In the genomic region with DNA sequence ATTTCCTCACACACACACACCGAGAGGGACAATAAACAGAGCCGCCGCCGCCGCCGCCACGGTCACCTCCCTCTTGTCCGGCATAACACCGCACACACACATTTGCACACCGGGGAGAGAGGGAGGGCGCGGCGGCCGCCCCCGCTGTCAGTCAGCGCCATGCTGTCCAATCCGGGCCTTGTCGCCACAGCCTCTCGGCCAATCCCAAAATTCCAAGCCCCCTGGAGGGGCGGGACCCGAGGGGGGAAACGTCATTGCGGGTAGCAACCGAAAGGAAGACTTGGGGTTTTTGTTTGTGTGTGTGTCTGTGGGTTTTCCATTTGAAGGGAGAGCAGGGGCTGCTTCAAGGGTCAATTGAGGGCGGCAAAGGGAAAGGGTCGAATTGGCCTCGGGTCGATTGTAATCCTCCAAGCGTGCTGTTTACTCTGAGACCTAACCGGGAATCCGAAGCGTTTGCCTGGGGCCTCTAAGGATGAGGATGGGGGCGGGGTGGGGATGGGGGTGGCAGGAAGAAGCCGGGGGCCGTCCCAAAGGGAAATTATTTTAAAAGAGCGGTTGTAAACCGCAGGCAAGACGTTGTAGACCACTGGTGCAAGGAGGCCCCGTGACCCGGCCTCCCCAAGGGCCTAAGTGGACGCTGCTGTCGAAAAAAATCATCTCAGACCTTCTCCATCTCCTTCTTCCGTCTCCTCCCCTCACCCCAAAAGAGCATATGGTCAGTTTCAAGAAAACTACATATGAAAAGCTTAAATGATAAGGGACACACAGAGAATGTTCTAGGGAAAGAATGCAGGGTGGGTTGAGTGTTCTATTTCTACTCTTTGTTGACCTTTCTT, we compare ENCODE assay signal across 1 cellular context.
A peak's percentile ranks its signal among the peaks of the same experiment; 100 is the strongest.
TF ChIP-seq lines count a peak whose summit lies in the region.

A gene with protein sequence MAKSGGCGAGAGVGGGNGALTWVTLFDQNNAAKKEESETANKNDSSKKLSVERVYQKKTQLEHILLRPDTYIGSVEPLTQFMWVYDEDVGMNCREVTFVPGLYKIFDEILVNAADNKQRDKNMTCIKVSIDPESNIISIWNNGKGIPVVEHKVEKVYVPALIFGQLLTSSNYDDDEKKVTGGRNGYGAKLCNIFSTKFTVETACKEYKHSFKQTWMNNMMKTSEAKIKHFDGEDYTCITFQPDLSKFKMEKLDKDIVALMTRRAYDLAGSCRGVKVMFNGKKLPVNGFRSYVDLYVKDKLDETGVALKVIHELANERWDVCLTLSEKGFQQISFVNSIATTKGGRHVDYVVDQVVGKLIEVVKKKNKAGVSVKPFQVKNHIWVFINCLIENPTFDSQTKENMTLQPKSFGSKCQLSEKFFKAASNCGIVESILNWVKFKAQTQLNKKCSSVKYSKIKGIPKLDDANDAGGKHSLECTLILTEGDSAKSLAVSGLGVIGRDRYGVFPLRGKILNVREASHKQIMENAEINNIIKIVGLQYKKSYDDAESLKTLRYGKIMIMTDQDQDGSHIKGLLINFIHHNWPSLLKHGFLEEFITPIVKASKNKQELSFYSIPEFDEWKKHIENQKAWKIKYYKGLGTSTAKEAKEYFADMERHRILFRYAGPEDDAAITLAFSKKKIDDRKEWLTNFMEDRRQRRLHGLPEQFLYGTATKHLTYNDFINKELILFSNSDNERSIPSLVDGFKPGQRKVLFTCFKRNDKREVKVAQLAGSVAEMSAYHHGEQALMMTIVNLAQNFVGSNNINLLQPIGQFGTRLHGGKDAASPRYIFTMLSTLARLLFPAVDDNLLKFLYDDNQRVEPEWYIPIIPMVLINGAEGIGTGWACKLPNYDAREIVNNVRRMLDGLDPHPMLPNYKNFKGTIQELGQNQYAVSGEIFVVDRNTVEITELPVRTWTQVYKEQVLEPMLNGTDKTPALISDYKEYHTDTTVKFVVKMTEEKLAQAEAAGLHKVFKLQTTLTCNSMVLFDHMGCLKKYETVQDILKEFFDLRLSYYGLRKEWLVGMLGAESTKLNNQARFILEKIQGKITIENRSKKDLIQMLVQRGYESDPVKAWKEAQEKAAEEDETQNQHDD (N-terminal part only) (minus strand): TSS at position 98 of the 836 bp plus-strand sequence. CDS start 610 bp downstream, outside the sequence.

TF ChIP-seq in K562, 482 proteins besides CTCF, POLR2A, EP300 and RAD21 (continued from another document and continues in another):
- TF ChIP-seq, protein P1, sequence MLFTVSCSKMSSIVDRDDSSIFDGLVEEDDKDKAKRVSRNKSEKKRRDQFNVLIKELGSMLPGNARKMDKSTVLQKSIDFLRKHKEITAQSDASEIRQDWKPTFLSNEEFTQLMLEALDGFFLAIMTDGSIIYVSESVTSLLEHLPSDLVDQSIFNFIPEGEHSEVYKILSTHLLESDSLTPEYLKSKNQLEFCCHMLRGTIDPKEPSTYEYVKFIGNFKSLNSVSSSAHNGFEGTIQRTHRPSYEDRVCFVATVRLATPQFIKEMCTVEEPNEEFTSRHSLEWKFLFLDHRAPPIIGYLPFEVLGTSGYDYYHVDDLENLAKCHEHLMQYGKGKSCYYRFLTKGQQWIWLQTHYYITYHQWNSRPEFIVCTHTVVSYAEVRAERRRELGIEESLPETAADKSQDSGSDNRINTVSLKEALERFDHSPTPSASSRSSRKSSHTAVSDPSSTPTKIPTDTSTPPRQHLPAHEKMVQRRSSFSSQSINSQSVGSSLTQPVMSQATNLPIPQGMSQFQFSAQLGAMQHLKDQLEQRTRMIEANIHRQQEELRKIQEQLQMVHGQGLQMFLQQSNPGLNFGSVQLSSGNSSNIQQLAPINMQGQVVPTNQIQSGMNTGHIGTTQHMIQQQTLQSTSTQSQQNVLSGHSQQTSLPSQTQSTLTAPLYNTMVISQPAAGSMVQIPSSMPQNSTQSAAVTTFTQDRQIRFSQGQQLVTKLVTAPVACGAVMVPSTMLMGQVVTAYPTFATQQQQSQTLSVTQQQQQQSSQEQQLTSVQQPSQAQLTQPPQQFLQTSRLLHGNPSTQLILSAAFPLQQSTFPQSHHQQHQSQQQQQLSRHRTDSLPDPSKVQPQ (CRISPR knock-in tag; IDR thresholded peaks at IDR 0.05; ENCODE audit: borderline replicate concordance), result no peak
- TF ChIP-seq, protein P2, sequence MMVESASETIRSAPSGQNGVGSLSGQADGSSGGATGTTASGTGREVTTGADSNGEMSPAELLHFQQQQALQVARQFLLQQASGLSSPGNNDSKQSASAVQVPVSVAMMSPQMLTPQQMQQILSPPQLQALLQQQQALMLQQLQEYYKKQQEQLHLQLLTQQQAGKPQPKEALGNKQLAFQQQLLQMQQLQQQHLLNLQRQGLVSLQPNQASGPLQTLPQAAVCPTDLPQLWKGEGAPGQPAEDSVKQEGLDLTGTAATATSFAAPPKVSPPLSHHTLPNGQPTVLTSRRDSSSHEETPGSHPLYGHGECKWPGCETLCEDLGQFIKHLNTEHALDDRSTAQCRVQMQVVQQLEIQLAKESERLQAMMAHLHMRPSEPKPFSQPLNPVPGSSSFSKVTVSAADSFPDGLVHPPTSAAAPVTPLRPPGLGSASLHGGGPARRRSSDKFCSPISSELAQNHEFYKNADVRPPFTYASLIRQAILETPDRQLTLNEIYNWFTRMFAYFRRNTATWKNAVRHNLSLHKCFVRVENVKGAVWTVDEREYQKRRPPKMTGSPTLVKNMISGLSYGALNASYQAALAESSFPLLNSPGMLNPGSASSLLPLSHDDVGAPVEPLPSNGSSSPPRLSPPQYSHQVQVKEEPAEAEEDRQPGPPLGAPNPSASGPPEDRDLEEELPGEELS (CRISPR knock-in tag; IDR thresholded peaks at IDR 0.05; ENCODE audit: borderline replicate concordance), result no peak; the same call in 1 of the 2 replicates
- no peak for TF ChIP-seq MXI1 (IDR thresholded peaks at IDR 0.05; ENCODE audit: low read depth, low read length)
- no peak for TF ChIP-seq HMG20B (CRISPR knock-in tag; IDR thresholded peaks at IDR 0.05)
- TF ChIP-seq RBM34 (IDR thresholded peaks at IDR 0.05; ENCODE audit: borderline replicate concordance, insufficient read depth, low read length), result no peak
- no peak for TF ChIP-seq SPI1 (IDR thresholded peaks at IDR 0.05; ENCODE audit: borderline replicate concordance, low read depth, low read length)
- no peak for TF ChIP-seq L3MBTL2 (IDR thresholded peaks at IDR 0.05)
- TF ChIP-seq SRF (CRISPR knock-in tag; IDR thresholded peaks at IDR 0.05), result 0 out of 4 replicates have a peak, but pooled peaks of 1 of the 2 experiments have one; percentile 23
- TF ChIP-seq ZNF695 (CRISPR knock-in tag; IDR thresholded peaks at IDR 0.05), result no peak
- no peak for TF ChIP-seq BCOR (IDR thresholded peaks at IDR 0.05)
- TF ChIP-seq, protein P3, sequence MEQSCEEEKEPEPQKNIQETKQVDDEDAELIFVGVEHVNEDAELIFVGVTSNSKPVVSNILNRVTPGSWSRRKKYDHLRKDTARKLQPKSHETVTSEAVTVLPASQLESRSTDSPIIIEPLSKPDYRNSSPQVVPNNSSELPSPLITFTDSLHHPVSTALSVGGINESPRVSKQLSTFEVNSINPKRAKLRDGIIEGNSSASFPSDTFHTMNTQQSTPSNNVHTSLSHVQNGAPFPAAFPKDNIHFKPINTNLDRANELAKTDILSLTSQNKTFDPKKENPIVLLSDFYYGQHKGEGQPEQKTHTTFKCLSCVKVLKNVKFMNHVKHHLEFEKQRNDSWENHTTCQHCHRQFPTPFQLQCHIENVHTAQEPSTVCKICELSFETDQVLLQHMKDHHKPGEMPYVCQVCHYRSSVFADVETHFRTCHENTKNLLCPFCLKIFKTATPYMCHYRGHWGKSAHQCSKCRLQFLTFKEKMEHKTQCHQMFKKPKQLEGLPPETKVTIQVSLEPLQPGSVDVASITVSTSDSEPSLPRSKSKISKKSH (CRISPR knock-in tag; IDR thresholded peaks at IDR 0.05), result no peak
- TF ChIP-seq ZKSCAN1 (IDR thresholded peaks at IDR 0.05; ENCODE audit: low read depth, low read length), result 0 out of 2 replicates have a peak, but pooled peaks have one; percentile 38
- TF ChIP-seq, protein P4, sequence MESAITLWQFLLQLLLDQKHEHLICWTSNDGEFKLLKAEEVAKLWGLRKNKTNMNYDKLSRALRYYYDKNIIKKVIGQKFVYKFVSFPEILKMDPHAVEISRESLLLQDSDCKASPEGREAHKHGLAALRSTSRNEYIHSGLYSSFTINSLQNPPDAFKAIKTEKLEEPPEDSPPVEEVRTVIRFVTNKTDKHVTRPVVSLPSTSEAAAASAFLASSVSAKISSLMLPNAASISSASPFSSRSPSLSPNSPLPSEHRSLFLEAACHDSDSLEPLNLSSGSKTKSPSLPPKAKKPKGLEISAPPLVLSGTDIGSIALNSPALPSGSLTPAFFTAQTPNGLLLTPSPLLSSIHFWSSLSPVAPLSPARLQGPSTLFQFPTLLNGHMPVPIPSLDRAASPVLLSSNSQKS (CRISPR knock-in tag; IDR thresholded peaks at IDR 0.05), result no peak
- TF ChIP-seq, protein P5, sequence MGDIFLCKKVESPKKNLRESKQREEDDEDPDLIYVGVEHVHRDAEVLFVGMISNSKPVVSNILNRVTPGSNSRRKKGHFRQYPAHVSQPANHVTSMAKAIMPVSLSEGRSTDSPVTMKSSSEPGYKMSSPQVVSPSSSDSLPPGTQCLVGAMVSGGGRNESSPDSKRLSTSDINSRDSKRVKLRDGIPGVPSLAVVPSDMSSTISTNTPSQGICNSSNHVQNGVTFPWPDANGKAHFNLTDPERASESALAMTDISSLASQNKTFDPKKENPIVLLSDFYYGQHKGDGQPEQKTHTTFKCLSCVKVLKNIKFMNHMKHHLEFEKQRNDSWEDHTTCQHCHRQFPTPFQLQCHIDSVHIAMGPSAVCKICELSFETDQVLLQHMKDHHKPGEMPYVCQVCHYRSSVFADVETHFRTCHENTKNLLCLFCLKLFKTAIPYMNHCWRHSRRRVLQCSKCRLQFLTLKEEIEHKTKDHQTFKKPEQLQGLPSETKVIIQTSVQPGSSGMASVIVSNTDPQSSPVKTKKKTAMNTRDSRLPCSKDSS (IDR thresholded peaks at IDR 0.05; ENCODE audit: low read depth, partially characterized antibody), result no peak
- TF ChIP-seq, protein P6, sequence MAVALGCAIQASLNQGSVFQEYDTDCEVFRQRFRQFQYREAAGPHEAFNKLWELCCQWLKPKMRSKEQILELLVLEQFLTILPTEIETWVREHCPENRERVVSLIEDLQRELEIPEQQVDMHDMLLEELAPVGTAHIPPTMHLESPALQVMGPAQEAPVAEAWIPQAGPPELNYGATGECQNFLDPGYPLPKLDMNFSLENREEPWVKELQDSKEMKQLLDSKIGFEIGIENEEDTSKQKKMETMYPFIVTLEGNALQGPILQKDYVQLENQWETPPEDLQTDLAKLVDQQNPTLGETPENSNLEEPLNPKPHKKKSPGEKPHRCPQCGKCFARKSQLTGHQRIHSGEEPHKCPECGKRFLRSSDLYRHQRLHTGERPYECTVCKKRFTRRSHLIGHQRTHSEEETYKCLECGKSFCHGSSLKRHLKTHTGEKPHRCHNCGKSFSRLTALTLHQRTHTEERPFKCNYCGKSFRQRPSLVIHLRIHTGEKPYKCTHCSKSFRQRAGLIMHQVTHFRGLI (CRISPR knock-in tag; IDR thresholded peaks at IDR 0.05), result no peak
- no peak for TF ChIP-seq ZNF76 (CRISPR knock-in tag; IDR thresholded peaks at IDR 0.05; ENCODE audit: borderline replicate concordance)
- no peak for TF ChIP-seq TSC22D4 (tag; IDR thresholded peaks at IDR 0.05)
- no peak for TF ChIP-seq PCBP1 (IDR thresholded peaks at IDR 0.05; ENCODE audit: low read depth, low read length, poor library complexity, severe bottlenecking)
- peak; percentile 40; the same call in 1 of the 2 replicates for TF ChIP-seq GABPA (tag; conservative IDR thresholded peaks at IDR 0.05; ENCODE audit: low read depth)
- TF ChIP-seq CBX8 (IDR thresholded peaks at IDR 0.05; ENCODE audit: borderline replicate concordance, extremely low read depth, low read depth, low read length, poor library complexity, severe bottlenecking), result no peak
- no peak for TF ChIP-seq ZNF174 (CRISPR knock-in tag; IDR thresholded peaks at IDR 0.05)
- peak; percentile 68 for TF ChIP-seq POLR2AphosphoS5 (IDR thresholded peaks at IDR 0.05; ENCODE audit: control insufficient read depth, insufficient read depth, low read depth, low read length)
- no peak for TF ChIP-seq ILF3 (IDR thresholded peaks at IDR 0.05; ENCODE audit: borderline replicate concordance)
- TF ChIP-seq, protein P7, sequence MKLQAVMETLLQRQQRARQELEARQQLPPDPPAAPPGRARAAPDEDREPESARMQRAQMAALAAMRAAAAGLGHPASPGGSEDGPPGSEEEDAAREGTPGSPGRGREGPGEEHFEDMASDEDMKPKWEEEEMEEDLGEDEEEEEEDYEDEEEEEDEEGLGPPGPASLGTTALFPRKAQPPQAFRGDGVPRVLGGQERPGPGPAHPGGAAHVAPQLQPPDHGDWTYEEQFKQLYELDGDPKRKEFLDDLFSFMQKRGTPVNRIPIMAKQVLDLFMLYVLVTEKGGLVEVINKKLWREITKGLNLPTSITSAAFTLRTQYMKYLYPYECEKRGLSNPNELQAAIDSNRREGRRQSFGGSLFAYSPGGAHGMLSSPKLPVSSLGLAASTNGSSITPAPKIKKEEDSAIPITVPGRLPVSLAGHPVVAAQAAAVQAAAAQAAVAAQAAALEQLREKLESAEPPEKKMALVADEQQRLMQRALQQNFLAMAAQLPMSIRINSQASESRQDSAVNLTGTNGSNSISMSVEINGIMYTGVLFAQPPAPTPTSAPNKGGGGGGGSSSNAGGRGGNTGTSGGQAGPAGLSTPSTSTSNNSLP (IDR thresholded peaks at IDR 0.05; ENCODE audit: borderline replicate concordance, low read depth, low read length), result no peak
- TF ChIP-seq TGIF2 (CRISPR knock-in tag; IDR thresholded peaks at IDR 0.05), result no peak
- no peak for TF ChIP-seq NCOA6 (IDR thresholded peaks at IDR 0.05)
- TF ChIP-seq, protein P8, sequence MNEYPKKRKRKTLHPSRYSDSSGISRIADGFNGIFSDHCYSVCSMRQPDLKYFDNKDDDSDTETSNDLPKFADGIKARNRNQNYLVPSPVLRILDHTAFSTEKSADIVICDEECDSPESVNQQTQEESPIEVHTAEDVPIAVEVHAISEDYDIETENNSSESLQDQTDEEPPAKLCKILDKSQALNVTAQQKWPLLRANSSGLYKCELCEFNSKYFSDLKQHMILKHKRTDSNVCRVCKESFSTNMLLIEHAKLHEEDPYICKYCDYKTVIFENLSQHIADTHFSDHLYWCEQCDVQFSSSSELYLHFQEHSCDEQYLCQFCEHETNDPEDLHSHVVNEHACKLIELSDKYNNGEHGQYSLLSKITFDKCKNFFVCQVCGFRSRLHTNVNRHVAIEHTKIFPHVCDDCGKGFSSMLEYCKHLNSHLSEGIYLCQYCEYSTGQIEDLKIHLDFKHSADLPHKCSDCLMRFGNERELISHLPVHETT (CRISPR knock-in tag; conservative IDR thresholded peaks at IDR 0.05 in 1 of 2, IDR thresholded peaks at IDR 0.05 in 1 of 2), result no peak; a peak in 1 of 4 replicates
- TF ChIP-seq BRF1 (IDR thresholded peaks at IDR 0.05; ENCODE audit: borderline replicate concordance, extremely low read depth, insufficient read length), result no peak
- no peak for TF ChIP-seq HNRNPH1 (optimal IDR thresholded peaks at IDR 0.05; ENCODE audit: low read depth, low read length)
- TF ChIP-seq BCL6 (CRISPR knock-in tag; IDR thresholded peaks at IDR 0.05), result no peak
- TF ChIP-seq ZNF41 (CRISPR knock-in tag; conservative IDR thresholded peaks at IDR 0.05), result no peak
- TF ChIP-seq ZFP36 (IDR thresholded peaks at IDR 0.05; ENCODE audit: low read depth, low read length, partially characterized antibody), result no peak
- TF ChIP-seq CEBPG (CRISPR knock-in tag; IDR thresholded peaks at IDR 0.05), result no peak
- no peak for TF ChIP-seq CEBPG (tag; conservative IDR thresholded peaks at IDR 0.05 in 1 of 2, IDR thresholded peaks at IDR 0.05 in 1 of 2)
- TF ChIP-seq NFATC3 (IDR thresholded peaks at IDR 0.05), result no peak
- peak; percentile 76 to 81 for TF ChIP-seq MAZ (CRISPR knock-in tag; conservative IDR thresholded peaks at IDR 0.05 in 1 of 2, IDR thresholded peaks at IDR 0.05 in 1 of 2)
- TF ChIP-seq KLF13 (tag; IDR thresholded peaks at IDR 0.05; ENCODE audit: borderline replicate concordance, low read depth), result no peak
